In genomic region chr14:39176263-39177167, GRCh38 we compare ENCODE assay signal across 8 cellular contexts. TPM values are rescaled to one million over a fixed set of nuclear protein-coding genes. Genes with fewer than 3 reads are reported as not detected.
A peak's percentile ranks its signal among the peaks of the same experiment; 100 is the strongest.
DNase-seq lines count a peak whose midpoint lies in the region; ATAC-seq and TF ChIP-seq lines count a peak whose summit lies in the region.

No MANE protein-coding gene starts in this region.

- H3K4me3 Mint-ChIP-seq in activated T-cell treated with anti-CD3 and anti-CD28 coated beads, Interleukin-2, amount 50 U/mL, for 24 hours = peak overlapping the region; percentile 100
- peak overlapping the region; percentile 100 for H3K4me3 Mint-ChIP-seq in activated naive CD8-positive, alpha-beta T cell treated with anti-CD3 and anti-CD28 coated beads, Interleukin-2, amount 50 U/mL, for 24 hours

- no peak for DNase-seq in activated T-cell treated with anti-CD3 and anti-CD28 coated beads, Interleukin-2, amount 50 U/mL, for 24 hours
- no peak for DNase-seq in activated T-cell treated with anti-CD3 and anti-CD28 coated beads for 4 hours
- no peak for DNase-seq in activated naive CD8-positive, alpha-beta T cell treated with anti-CD3 and anti-CD28 coated beads, Interleukin-2, amount 50 U/mL, for 24 hours
- no peak for DNase-seq in left lung
- no peak for DNase-seq in testis
- DNase-seq in glomerular visceral epithelial cell (ENCODE audit: extremely low spot score) = no peak
- no peak for DNase-seq in HuH-7 (ENCODE audit: low spot score)

- ATAC-seq in activated naive CD8-positive, alpha-beta T cell treated with anti-CD3 and anti-CD28 coated beads, Interleukin-2, amount 50 U/mL, for 24 hours = no peak
- ATAC-seq in left lung (no peak), GM19324 (IDR thresholded peaks at IDR 0.05; ENCODE audit: low FRiP score, unreplicated experiment) (no peak)

- H3K4me3 ChIP-seq in left lung = peak overlapping the region; percentile 91 to 100
- H3K4me3 ChIP-seq in testis = peak overlapping the region; percentile 75 to 99

- H3K27me3 ChIP-seq in left lung = no peaks in the 10 kb centered on the region
- no peaks in the 10 kb centered on the region for H3K27me3 ChIP-seq in testis

- WGBS in testis, 2 donors = 61 to 64% methylated on average over 5 of the region's 5 CpGs

- TF ChIP-seq POLR2A in testis (IDR thresholded peaks at IDR 0.05) = no peak

- H3K9me3 ChIP-seq in left lung = no peaks in the 10 kb centered on the region
- H3K9me3 ChIP-seq in testis = no peaks in the 10 kb centered on the region

- H3K36me3 Mint-ChIP-seq in activated T-cell treated with anti-CD3 and anti-CD28 coated beads, Interleukin-2, amount 50 U/mL, for 24 hours (ENCODE audit: low read depth) = no peaks in the 10 kb centered on the region
- H3K36me3 Mint-ChIP-seq in activated naive CD8-positive, alpha-beta T cell treated with anti-CD3 and anti-CD28 coated beads, Interleukin-2, amount 50 U/mL, for 24 hours (ENCODE audit: low read depth) = peaks cover 44% of the 10 kb centered on the region

- no peak for TF ChIP-seq CTCF in left lung (IDR thresholded peaks at IDR 0.05)
- no peak for TF ChIP-seq CTCF in testis (IDR thresholded peaks at IDR 0.05)

- no peaks in the 10 kb centered on the region for H3K9me3 Mint-ChIP-seq in activated T-cell treated with anti-CD3 and anti-CD28 coated beads, Interleukin-2, amount 50 U/mL, for 24 hours
- no peaks in the 10 kb centered on the region for H3K9me3 Mint-ChIP-seq in activated naive CD8-positive, alpha-beta T cell treated with anti-CD3 and anti-CD28 coated beads, Interleukin-2, amount 50 U/mL, for 24 hours

- H3K27ac Mint-ChIP-seq in activated T-cell treated with anti-CD3 and anti-CD28 coated beads, Interleukin-2, amount 50 U/mL, for 24 hours = peak overlapping the region; percentile 100
- H3K27ac Mint-ChIP-seq in activated naive CD8-positive, alpha-beta T cell treated with anti-CD3 and anti-CD28 coated beads, Interleukin-2, amount 50 U/mL, for 24 hours = peak overlapping the region; percentile 100

- no peaks in the 10 kb centered on the region for H3K27me3 Mint-ChIP-seq in activated T-cell treated with anti-CD3 and anti-CD28 coated beads, Interleukin-2, amount 50 U/mL, for 24 hours
- H3K27me3 Mint-ChIP-seq in activated naive CD8-positive, alpha-beta T cell treated with anti-CD3 and anti-CD28 coated beads, Interleukin-2, amount 50 U/mL, for 24 hours = peaks cover 2% of the 10 kb centered on the region

- H3K27ac ChIP-seq in left lung = peak overlapping the region in 1 of 2 donors; percentile 93
- peak overlapping the region in 1 of 2 donors; percentile 91 for H3K27ac ChIP-seq in testis

- H3K36me3 ChIP-seq in left lung (peaks cover 4 to 53% of the 10 kb centered on the region in 2 donors), testis (ENCODE audit: low read depth, missing control alignments) (no peaks in the 10 kb centered on the region)

- intact Hi-C loops in left lung (cut with DNase I) = no loop called here
- intact Hi-C loops in testis (cut with DNase I; ENCODE audit: low total_unique reads) = no loop called here

- H3K4me1 Mint-ChIP-seq in activated T-cell treated with anti-CD3 and anti-CD28 coated beads, Interleukin-2, amount 50 U/mL, for 24 hours (ENCODE audit: low read depth) = peaks cover 36% of the 10 kb centered on the region
- peaks cover 40% of the 10 kb centered on the region for H3K4me1 Mint-ChIP-seq in activated naive CD8-positive, alpha-beta T cell treated with anti-CD3 and anti-CD28 coated beads, Interleukin-2, amount 50 U/mL, for 24 hours

- peaks cover 0 to 29% of the 10 kb centered on the region in 2 donors for H3K4me1 ChIP-seq in left lung
- peaks cover 5% of the 10 kb centered on the region for H3K4me1 ChIP-seq in testis

RNA-seq across cellular contexts. Expression of gene PNN, which starts 1.5 kb away (rescaled TPM):
- total RNA-seq in left lung = 10 to 100 TPM; 35.2 to 42.7 TPM
- total RNA-seq in testis = 10 to 100 TPM; 54.1 to 78.5 TPM
- 32.5 TPM for polyA plus RNA-seq in testis (ENCODE audit: insufficient read depth, low read depth, low replicate concordance)

RNA-seq across cellular contexts. Expression of gene TRAPPC6B, which starts 6.4 kb away (rescaled TPM):
- total RNA-seq in left lung (10 to 100 TPM; 23.0 to 25.3 TPM), testis (10 to 100 TPM; 43.4 to 45.8 TPM)
- 32.4 TPM for polyA plus RNA-seq in testis (ENCODE audit: insufficient read depth, low read depth, low replicate concordance)

RNA-seq across cellular contexts. Expression of gene MIA2, which starts 57.2 kb away (rescaled TPM):
- total RNA-seq in left lung (10 to 100 TPM; 28.4 to 35.8 TPM), testis (10 to 100 TPM; 32.3 to 40.8 TPM)
- polyA plus RNA-seq in testis (ENCODE audit: insufficient read depth, low read depth, low replicate concordance) = 25.2 TPM
